In the genomic region with DNA sequence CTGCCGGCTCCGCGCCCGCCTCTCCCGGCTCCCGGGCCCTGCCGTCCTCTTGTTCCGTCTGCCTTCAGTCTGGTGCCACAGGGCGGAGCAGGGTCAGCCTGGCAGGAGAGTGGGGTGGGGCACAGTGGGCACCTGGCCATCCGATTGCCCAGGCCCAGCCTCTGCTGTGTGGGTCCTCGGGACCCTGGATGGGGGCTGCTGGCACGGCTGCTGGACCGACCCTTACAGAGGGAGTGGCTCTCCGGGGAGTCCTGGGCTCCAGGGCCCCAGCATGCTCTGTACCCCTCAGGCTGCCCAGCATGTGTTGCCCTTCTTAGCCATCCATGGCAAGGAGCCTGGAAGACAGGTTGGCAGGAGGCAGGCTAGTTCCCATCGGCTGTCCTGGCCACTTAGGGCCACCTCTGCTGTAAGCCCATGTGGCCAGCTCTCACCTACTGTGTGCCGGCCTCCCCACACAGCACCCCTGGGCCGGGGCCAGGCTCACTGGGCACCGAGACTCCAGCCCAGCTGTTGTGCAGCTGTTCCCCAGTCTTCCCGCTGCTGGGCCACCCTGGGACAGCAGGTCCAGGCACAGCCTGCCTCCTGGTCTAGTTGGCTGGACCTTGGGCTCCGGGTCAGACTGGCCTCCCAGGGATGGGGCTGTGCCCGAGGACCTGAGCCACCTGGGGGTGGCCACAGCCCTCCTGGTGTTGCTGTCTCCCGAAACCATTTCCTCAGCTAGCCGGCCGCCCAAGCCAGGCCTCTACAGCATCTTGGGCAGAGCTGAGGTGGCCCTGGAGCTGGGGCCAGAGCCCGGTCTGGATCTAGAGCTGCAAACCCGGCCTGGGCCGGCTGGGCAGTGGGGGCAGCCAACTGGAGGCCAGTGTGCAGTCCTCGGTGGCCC, we compare ENCODE assay signal across 9 cellular contexts. TPM values are rescaled to one million over a fixed set of nuclear protein-coding genes. Genes with fewer than 3 reads are reported as not detected.
DNase-seq lines count a peak whose midpoint lies in the region; ATAC-seq, FAIRE-seq and TF ChIP-seq lines count a peak whose summit lies in the region.
"Had no signal": no experiment of that assay in that cellular context is flagged by ENCODE, and none has a peak within 500 bp of the region (broad histone marks: within the 10 kb centered on the region; RNA-seq: fewer than 3 reads in every experiment).

No MANE protein-coding gene starts in this region.

- intact Hi-C loops in Caco-2 (cut with micrococcal nuclease; ENCODE audit: unreplicated experiment) (no loop called here), left cardiac atrium (cut with DNase I) (loop anchor here in 1 of 2 donors (5.0 kb wide), 1 partner anchor 62 kb away; no protein-coding TSS in a partner anchor)

- H3K4me3 Mint-ChIP-seq in Caco-2 (ENCODE audit: unreplicated experiment) = peak overlapping the region; percentile 71
- H3K4me3 Mint-ChIP-seq in astrocyte (ENCODE audit: unreplicated experiment) = no peak overlapping the region
- no peak overlapping the region for H3K4me3 Mint-ChIP-seq in activated T-cell treated with anti-CD3 and anti-CD28 coated beads, Interleukin-2, amount 50 U/mL, for 24 hours
- H3K4me3 Mint-ChIP-seq: stimulated activated naive B cell treated with anti-CD40 and anti-IgM and Interleukin-4, amounts not matched to agents 10 μg/mL and 1 μg/mL and 100 μg/mL, for 72 hours had no signal

- H2AFZ ChIP-seq in astrocyte (ENCODE audit: low read depth, low read length) = no peak overlapping the region

- H3K4me1 Mint-ChIP-seq in Caco-2 (ENCODE audit: low read depth, unreplicated experiment) = no peaks in the 10 kb centered on the region
- peaks cover 11% of the 10 kb centered on the region for H3K4me1 Mint-ChIP-seq in astrocyte (ENCODE audit: low read depth, unreplicated experiment)
- no peaks in the 10 kb centered on the region for H3K4me1 Mint-ChIP-seq in activated T-cell treated with anti-CD3 and anti-CD28 coated beads, Interleukin-2, amount 50 U/mL, for 24 hours (ENCODE audit: low read depth)

- no peaks in the 10 kb centered on the region for H3K9me3 Mint-ChIP-seq in Caco-2 (ENCODE audit: unreplicated experiment)
- no peaks in the 10 kb centered on the region for H3K9me3 Mint-ChIP-seq in astrocyte (ENCODE audit: unreplicated experiment)
- H3K9me3 Mint-ChIP-seq in activated T-cell treated with anti-CD3 and anti-CD28 coated beads, Interleukin-2, amount 50 U/mL, for 24 hours = no peaks in the 10 kb centered on the region
- H3K9me3 Mint-ChIP-seq: stimulated activated naive B cell treated with anti-CD40 and anti-IgM and Interleukin-4, amounts not matched to agents 10 μg/mL and 1 μg/mL and 100 μg/mL, for 72 hours had no signal

- H3K27me3 ChIP-seq in Caco-2 (replicated peaks; ENCODE audit: control insufficient read depth, insufficient read depth, low read length) (no peaks in the 10 kb centered on the region), astrocyte (ENCODE audit: insufficient read depth, low read length) (no peaks in the 10 kb centered on the region), rectal smooth muscle tissue (ENCODE audit: control insufficient read depth, insufficient read depth, low read length) (no peaks in the 10 kb centered on the region)

- H3K27me3 Mint-ChIP-seq in Caco-2 (ENCODE audit: insufficient read depth, unreplicated experiment) = no peaks in the 10 kb centered on the region
- H3K27me3 Mint-ChIP-seq in astrocyte (ENCODE audit: low read depth, unreplicated experiment) = no peaks in the 10 kb centered on the region
- peaks cover 8% of the 10 kb centered on the region for H3K27me3 Mint-ChIP-seq in activated T-cell treated with anti-CD3 and anti-CD28 coated beads, Interleukin-2, amount 50 U/mL, for 24 hours

- H3K36me3 Mint-ChIP-seq in Caco-2 (ENCODE audit: insufficient read depth, unreplicated experiment) (peaks cover 4% of the 10 kb centered on the region), astrocyte (ENCODE audit: low read depth, unreplicated experiment) (peaks cover 2% of the 10 kb centered on the region)
- no peaks in the 10 kb centered on the region for H3K36me3 Mint-ChIP-seq in activated T-cell treated with anti-CD3 and anti-CD28 coated beads, Interleukin-2, amount 50 U/mL, for 24 hours (ENCODE audit: low read depth)
- H3K36me3 Mint-ChIP-seq: stimulated activated naive B cell treated with anti-CD40 and anti-IgM and Interleukin-4, amounts not matched to agents 10 μg/mL and 1 μg/mL and 100 μg/mL, for 72 hours had no signal

- H4K20me1 ChIP-seq in astrocyte (ENCODE audit: insufficient read depth, low read length) = peaks cover 9% of the 10 kb centered on the region

- CTCF ChIA-PET in Caco-2 (lab: Charles Lee) = interaction anchor here (1.2 to 1.9 kb wide), 5 partner anchors 10 to 128 kb away, joined by 3 to 18 read pairs (median 3); no protein-coding TSS in a partner anchor

- H3K9ac ChIP-seq in astrocyte (ENCODE audit: low read length) (peak overlapping the region; percentile 78), rectal smooth muscle tissue (ENCODE audit: low read length) (no peak overlapping the region)

- TF ChIP-seq CTCF in Caco-2 (IDR thresholded peaks at IDR 0.05; ENCODE audit: insufficient read depth in 1 of 2, low read depth in 1 of 2, low read length in 1 of 2, severe bottlenecking in 1 of 2, unreplicated experiment in 1 of 2) (no peak), astrocyte (IDR thresholded peaks at IDR 0.05; ENCODE audit: insufficient read depth, low read depth, low read length) (no peak), GM10266 (IDR thresholded peaks at IDR 0.05; ENCODE audit: control insufficient read depth, insufficient read depth, low read depth, missing control alignments) (no peak)

- H3K9me3 ChIP-seq in Caco-2 (no peaks in the 10 kb centered on the region), astrocyte (ENCODE audit: insufficient read depth, low read depth, low read length) (no peaks in the 10 kb centered on the region)

- BruUV-seq in Caco-2 (replicated peaks; lab: Mats Ljungman, UMichigan) = TSS peak; percentile 91

- FAIRE-seq in astrocyte (lab: Jason Lieb, UNC) = no peak

- peaks cover 11% of the 10 kb centered on the region for H3K4me1 ChIP-seq in Caco-2
- H3K4me1 ChIP-seq in astrocyte (ENCODE audit: insufficient read depth, low read length) = peaks cover 73% of the 10 kb centered on the region
- peaks cover 26% of the 10 kb centered on the region for H3K4me1 ChIP-seq in rectal smooth muscle tissue (ENCODE audit: control insufficient read depth, insufficient read depth, low read length)

- peak overlapping the region; percentile 53 for H3K27ac Mint-ChIP-seq in Caco-2 (ENCODE audit: unreplicated experiment)
- H3K27ac Mint-ChIP-seq in astrocyte (ENCODE audit: unreplicated experiment) = no peak overlapping the region
- H3K27ac Mint-ChIP-seq in activated T-cell treated with anti-CD3 and anti-CD28 coated beads, Interleukin-2, amount 50 U/mL, for 24 hours = no peak overlapping the region
- H3K27ac Mint-ChIP-seq: stimulated activated naive B cell treated with anti-CD40 and anti-IgM and Interleukin-4, amounts not matched to agents 10 μg/mL and 1 μg/mL and 100 μg/mL, for 72 hours had no signal

- peak overlapping the region; percentile 81 for H3K4me2 ChIP-seq in astrocyte (ENCODE audit: low read length)

- H3K36me3 ChIP-seq in Caco-2 (ENCODE audit: control insufficient read depth, insufficient read depth, low read length) = no peaks in the 10 kb centered on the region
- no peaks in the 10 kb centered on the region for H3K36me3 ChIP-seq in astrocyte (ENCODE audit: insufficient read depth, low read length)
- H3K36me3 ChIP-seq in rectal smooth muscle tissue (ENCODE audit: control insufficient read depth, insufficient read depth, low read length) = no peaks in the 10 kb centered on the region

- peak; percentile 1 to 21 for ATAC-seq in left cardiac atrium
- no peak for ATAC-seq in HG03159 (IDR thresholded peaks at IDR 0.05; ENCODE audit: unreplicated experiment)
- no peak for ATAC-seq in HG02973 (IDR thresholded peaks at IDR 0.05; ENCODE audit: unreplicated experiment)
- ATAC-seq: stimulated activated naive B cell treated with anti-CD40 and anti-IgM and Interleukin-4, amounts not matched to agents 10 μg/mL and 1 μg/mL and 100 μg/mL, for 72 hours had no signal

- peaks cover 27% of the 10 kb centered on the region for H3K79me2 ChIP-seq in astrocyte (ENCODE audit: insufficient read depth, low read length)

- peak overlapping the region; percentile 62 for H3K27ac ChIP-seq in astrocyte (ENCODE audit: low read depth, low read length)
- H3K27ac ChIP-seq in rectal smooth muscle tissue (ENCODE audit: low read depth, low read length) = peak overlapping the region; percentile 74

- peak overlapping the region; percentile 35 for H3K4me3 ChIP-seq in Caco-2 (ENCODE audit: low read depth, low read length)
- no peak overlapping the region for H3K4me3 ChIP-seq in astrocyte (ENCODE audit: insufficient read depth, low read depth, low read length)
- H3K4me3 ChIP-seq in rectal smooth muscle tissue (ENCODE audit: low read length) = peak overlapping the region; percentile 56

- POLR2A ChIA-PET in Caco-2 (lab: Charles Lee) = interaction anchor here (0.5 to 0.7 kb wide), 2 partner anchors 27 to 125 kb away, joined by 3 to 15 read pairs; partner anchors contain the start of gene SLC38A10

- DNase-seq in Caco-2 (no peak), astrocyte (ENCODE audit: low read depth) (no peak), left cardiac atrium (no peak), GM10266 (ENCODE audit: extremely low spot score) (no peak)
- DNase-seq in activated T-cell treated with anti-CD3 and anti-CD28 coated beads, Interleukin-2, amount 50 U/mL, for 24 hours = no peak
- DNase-seq: stimulated activated naive B cell treated with anti-CD40 and anti-IgM and Interleukin-4, amounts not matched to agents 10 μg/mL and 1 μg/mL and 100 μg/mL, for 72 hours had no signal

RNA-seq across cellular contexts. Expression of gene BAHCC1, which starts 24.9 kb away (rescaled TPM):
- total RNA-seq in Caco-2 (2022) = 10.2 and 15.5 TPM in 2 replicates
- total RNA-seq in astrocyte = 18.5 TPM in 2 replicates
- total RNA-seq in left cardiac atrium = 1 to 10 TPM; 8.3 to 9.9 TPM

Comparison
In these comparisons a context has a peak if more than half of its experiments do, and no peak if none do; other contexts are left out.
1. ATAC-seq: peak in left cardiac atrium (2 of 2); none in HG03159 (single experiment) and HG02973 (single experiment).